Comparison of ENCODE assay signal across 15 cellular contexts in genomic region chr4:65461781-65462180, GRCh38.
"Had no signal": no experiment of that assay in that cellular context is flagged by ENCODE, and none has a peak within 500 bp of the region (broad histone marks: within the 10 kb centered on the region; RNA-seq: fewer than 3 reads in every experiment).

No MANE protein-coding gene starts in this region.

- H3K27me3 ChIP-seq: tibial artery had no signal

- H3K9me3 ChIP-seq: tibial artery had no signal

- H3K36me3 ChIP-seq: tibial artery had no signal

- ATAC-seq: activated CD8-positive, alpha-beta memory T cell treated with anti-CD3 and anti-CD28 coated beads, Interleukin-2, amount 10 ng/mL, durations not matched to agents 7 days and 5 days; esophagus mucosa; left cardiac atrium; stimulated activated naive CD8-positive, alpha-beta T cell treated with anti-CD3 and anti-CD28 coated beads, Interleukin-15, Interleukin-2, amounts not matched to agents 100 U/mL and 50 U/mL, for 24 hours had no signal

- H3K27ac ChIP-seq: tibial artery had no signal

- DNase-seq: activated B cell treated with CpG ODN at 0.5 μM for 24 hours; activated CD4-positive, alpha-beta memory T cell treated with anti-CD3 and anti-CD28 coated beads, Interleukin-2, amount 10 ng/mL, durations not matched to agents 7 days and 5 days; activated CD4-positive, alpha-beta T cell treated with anti-CD3 and anti-CD28 coated beads for 48 hours; activated CD8-positive, alpha-beta memory T cell treated with anti-CD3 and anti-CD28 coated beads, Interleukin-2, amount 10 ng/mL, durations not matched to agents 7 days and 5 days; activated naive CD4-positive, alpha-beta T cell; activated naive CD8-positive, alpha-beta T cell treated with anti-CD3 and anti-CD28 coated beads for 36 hours; amniotic stem cell; effector CD8-positive, alpha-beta T cell; left cardiac atrium; midbrain; stimulated activated CD4-positive, alpha-beta T cell treated with anti-CD3 and anti-CD28 coated beads, Interleukin-2, amount 100 ng/mL, for 24 hours; stimulated activated naive CD8-positive, alpha-beta T cell treated with anti-CD3 and anti-CD28 coated beads, Interleukin-15, Interleukin-2, amounts not matched to agents 100 U/mL and 50 U/mL, for 24 hours; substantia nigra; tibial artery had no signal

- H3K4me1 ChIP-seq: tibial artery had no signal

- H3K4me3 ChIP-seq: tibial artery had no signal
